Comparison of ENCODE assay signal across 25 cellular contexts in the genomic region with DNA sequence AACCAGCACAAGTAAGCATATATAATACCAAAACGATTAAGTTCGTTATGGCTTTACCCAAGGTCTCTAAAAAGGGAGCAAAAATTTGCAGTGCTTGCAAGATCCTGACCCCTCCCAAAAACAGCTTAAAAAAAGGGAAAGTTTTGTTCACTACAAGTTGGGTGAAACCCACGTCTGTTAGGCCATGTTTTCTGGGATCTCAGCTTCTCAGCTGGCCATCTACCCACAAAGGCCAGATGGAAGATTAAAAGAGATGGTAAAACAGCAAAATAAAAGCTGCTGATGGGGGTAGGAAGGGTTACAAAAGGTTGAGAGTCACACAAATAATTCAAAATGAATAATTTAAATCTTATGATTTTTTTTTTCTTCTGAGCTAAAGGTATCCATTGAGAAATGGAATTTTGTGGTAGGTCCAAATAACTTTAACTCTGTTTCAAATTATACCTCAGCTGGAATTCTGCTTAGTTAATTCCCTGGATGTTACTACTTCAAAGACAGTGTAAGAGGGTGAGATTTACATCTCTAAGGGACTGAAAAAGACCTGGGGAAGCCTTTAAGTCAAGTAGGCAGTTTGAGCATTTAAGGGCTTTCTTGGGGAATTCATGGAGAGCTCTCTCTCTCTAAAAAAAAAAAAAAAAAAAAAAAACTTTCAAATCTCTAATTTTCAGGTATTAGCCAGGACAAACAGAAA.
"Had no signal": no experiment of that assay in that cellular context is flagged by ENCODE, and none has a peak within 500 bp of the region (broad histone marks: within the 10 kb centered on the region; RNA-seq: fewer than 3 reads in every experiment).

No MANE protein-coding gene starts in this region.

- H3K4me1 ChIP-seq: adrenal gland, ascending aorta, esophagus muscularis mucosa, lower lobe of right lung, testis, vagina had no signal

- H2AFZ ChIP-seq: hepatocyte had no signal

- ATAC-seq: activated CD4-positive, alpha-beta T cell treated with anti-CD3 and anti-CD28 coated beads for 36 hours; activated T-helper 17 cell treated with anti-CD3 and anti-CD28 coated beads, Interleukin-2, amount 50 U/mL, for 72 hours; effector memory CD8-positive, alpha-beta T cell; left lobe of liver; lower lobe of right lung; naive thymus-derived CD8-positive, alpha-beta T cell had no signal

- H3K27me3 ChIP-seq: adrenal gland, ascending aorta, brain microvascular endothelial cell, esophagus muscularis mucosa, hepatocyte, testis, vagina had no signal

- H3K9me3 ChIP-seq: adrenal gland, ascending aorta, esophagus muscularis mucosa, lower lobe of right lung, testis, vagina had no signal

- H3K36me3 ChIP-seq: adrenal gland, ascending aorta, brain microvascular endothelial cell, esophagus muscularis mucosa, lower lobe of right lung, vagina had no signal

- DNase-seq: activated CD4-positive, alpha-beta T cell treated with anti-CD3 and anti-CD28 coated beads for 36 hours; activated CD4-positive, alpha-beta T cell treated with anti-CD3 and anti-CD28 coated beads, Interleukin-2, amount 50 U/mL, for 4 hours; activated CD8-positive, alpha-beta memory T cell treated with anti-CD3 and anti-CD28 coated beads for 24 hours; activated CD8-positive, alpha-beta memory T cell treated with anti-CD3 and anti-CD28 coated beads, Interleukin-2, amount 50 U/mL, for 4 hours; activated naive CD4-positive, alpha-beta T cell; activated T-cell treated with anti-CD3 and anti-CD28 coated beads, Interleukin-2, amount 50 U/mL, for 24 hours; adrenal gland; brain microvascular endothelial cell; caudate nucleus; effector memory CD8-positive, alpha-beta T cell; glutamatergic neuron; immature natural killer cell; lower lobe of right lung; naive thymus-derived CD8-positive, alpha-beta T cell; stimulated activated CD4-positive, alpha-beta T cell treated with anti-CD3 and anti-CD28 coated beads, Interleukin-4, amount 100 ng/mL, for 1 hour; stimulated activated naive CD4-positive, alpha-beta T cell; T-helper 9 cell; testis; trophoblast cell had no signal

- H3K4me3 ChIP-seq: adrenal gland, ascending aorta, esophagus muscularis mucosa, hepatocyte, lower lobe of right lung, testis, vagina had no signal

- H3K4me2 ChIP-seq: hepatocyte had no signal

- H3K27ac ChIP-seq: adrenal gland, ascending aorta, brain microvascular endothelial cell, esophagus muscularis mucosa, hepatocyte, lower lobe of right lung, testis, vagina had no signal
